Comparison of ENCODE assay signal across 18 cellular contexts in genomic region chr3:41276191-41276590, GRCh38.
DNase-seq lines count a peak whose midpoint lies in the region; ATAC-seq, FAIRE-seq and TF ChIP-seq lines count a peak whose summit lies in the region.
"Had no signal": no experiment of that assay in that cellular context is flagged by ENCODE, and none has a peak within 500 bp of the region (broad histone marks: within the 10 kb centered on the region; RNA-seq: fewer than 3 reads in every experiment).

No MANE protein-coding gene starts in this region.

- no peak for TF ChIP-seq CTCF in HepG2 (CRISPR knock-in tag; IDR thresholded peaks at IDR 0.05)
- TF ChIP-seq CTCF in right lobe of liver (IDR thresholded peaks at IDR 0.05), result no peak
- TF ChIP-seq CTCF in fibroblast of villous mesenchyme (IDR thresholded peaks at IDR 0.05; ENCODE audit: insufficient read depth, low read depth, low read length), result no peak
- TF ChIP-seq CTCF in testis (IDR thresholded peaks at IDR 0.05), result no peak

- WGBS in HepG2 (ENCODE audit: low lambda C conversion rate), result 76% methylated on average over 4 of the region's 4 CpGs
- WGBS in right lobe of liver (ENCODE audit: insufficient coverage, low coverage, low lambda C conversion rate, missing lambda C conversion rate), result 50% methylated on average over 4 of the region's 4 CpGs
- WGBS in GM23248 (ENCODE audit: low coverage in 1 of 2, low lambda C conversion rate in 2 of 2, missing lambda C conversion rate in 2 of 2), 2 experiments, result 52 to 56% methylated on average over 4 of the region's 4 CpGs
- 83 to 86% methylated on average over 4 of the region's 4 CpGs for WGBS in testis, 2 donors

- TF ChIP-seq RAD21 in HepG2 (CRISPR knock-in tag; IDR thresholded peaks at IDR 0.05), result no peak

- TF ChIP-seq POLR2A in HepG2 (IDR thresholded peaks at IDR 0.05; ENCODE audit: insufficient read depth in 1 of 2, low read depth in 2 of 2, low read length in 2 of 2) (no peak), right lobe of liver (IDR thresholded peaks at IDR 0.05) (no peak), testis (IDR thresholded peaks at IDR 0.05) (no peak)

- CTCF ChIA-PET in HepG2 (lab: Yijun Ruan, JAX; ENCODE audit: low intra/inter-chr PET ratio, low total read pairs), result no interaction called here

- no peaks in the 10 kb centered on the region for H3K27me3 ChIP-seq in HepG2 (ENCODE audit: control insufficient read depth in 1 of 2, insufficient read depth in 2 of 2, low read length in 2 of 2)
- no peaks in the 10 kb centered on the region for H3K27me3 ChIP-seq in right lobe of liver
- H3K27me3 ChIP-seq in GM23248 (replicated peaks; ENCODE audit: insufficient read depth), result no peaks in the 10 kb centered on the region
- no peaks in the 10 kb centered on the region for H3K27me3 ChIP-seq in testis
- H3K27me3 ChIP-seq: BE2C had no signal

- H3K4me3 ChIP-seq in HepG2 (replicated peaks in 1 of 3; ENCODE audit: insufficient read depth in 1 of 3, low read depth in 2 of 3, low read length in 3 of 3), result peak overlapping the region; percentile 34 to 59 (median 40)
- no peak overlapping the region for H3K4me3 ChIP-seq in right lobe of liver
- no peak overlapping the region for H3K4me3 ChIP-seq in GM23248
- H3K4me3 ChIP-seq in fibroblast of villous mesenchyme (ENCODE audit: low read depth, low read length), result no peak overlapping the region
- no peak overlapping the region for H3K4me3 ChIP-seq in testis
- H3K4me3 ChIP-seq: GM12878, HAP-1 had no signal

- ATAC-seq in HepG2 (no peak), right lobe of liver (no peak)
- ATAC-seq: GM12878 had no signal

- H3K4me2 ChIP-seq in HepG2 (ENCODE audit: low read depth, low read length) (peak overlapping the region; percentile 63), GM23248 (ENCODE audit: unreplicated experiment) (no peak overlapping the region)

- in situ Hi-C loops in HepG2 (cut with HindIII; ENCODE audit: extremely low pct_ligation_motif_present, low pct_unique_long_range_greater_than_20kb) (no loop called here), GM23248 (cut with MboI) (no loop called here)

- FAIRE-seq in HepG2 (lab: Jason Lieb, UNC), result no peak
- FAIRE-seq: GM12878 had no signal

- H2AFZ ChIP-seq in HepG2 (ENCODE audit: low read length) (no peak overlapping the region), GM23248 (no peak overlapping the region)

- H3K27ac ChIP-seq in HepG2 (ENCODE audit: extremely low read length, insufficient read depth, low read length), result peak overlapping the region; percentile 81
- no peak overlapping the region for H3K27ac ChIP-seq in right lobe of liver
- H3K27ac ChIP-seq in GM23248, result no peak overlapping the region
- H3K27ac ChIP-seq in testis, result no peak overlapping the region
- H3K27ac ChIP-seq: HL-60 had no signal

- no peaks in the 10 kb centered on the region for H3K9me2 ChIP-seq in GM23248 (ENCODE audit: insufficient read depth)

- H4K20me1 ChIP-seq in HepG2 (ENCODE audit: insufficient read depth, low read length), result no peaks in the 10 kb centered on the region
- no peaks in the 10 kb centered on the region for H4K20me1 ChIP-seq in GM23248 (ENCODE audit: insufficient read depth)

- DNase-seq in HepG2 (ENCODE audit: low spot score) (no peak), right lobe of liver (no peak), GM23248 (peak; percentile 14), fibroblast of villous mesenchyme (ENCODE audit: low read depth) (peak; percentile 5), NCI-H526 treated with DMSO at 0.1 percent for 48 hours (lab: John Stamatoyannopoulos, UW) (no peak), NCI-H748 (lab: John Stamatoyannopoulos, UW; ENCODE audit: unreplicated experiment) (no peak), testis (no peak)
- DNase-seq: 8988T; BE2C; C1 segment of cervical spinal cord; Calu3; CD4-positive, alpha-beta T cell; DMS79 treated with DMSO at 0.1 percent for 48 hours; EL; KBM-7 had no signal

- H3K79me2 ChIP-seq in HepG2 (ENCODE audit: insufficient read depth, low read length), result peaks cover 24% of the 10 kb centered on the region
- no peaks in the 10 kb centered on the region for H3K79me2 ChIP-seq in GM23248 (ENCODE audit: insufficient read depth)

- H3K4me1 ChIP-seq in HepG2 (ENCODE audit: insufficient read depth, low read length) (peaks cover 61% of the 10 kb centered on the region), right lobe of liver (no peaks in the 10 kb centered on the region), GM23248 (ENCODE audit: insufficient read depth) (peaks cover 15% of the 10 kb centered on the region), testis (no peaks in the 10 kb centered on the region)
- H3K4me1 ChIP-seq: BE2C had no signal

- H3K9me3 ChIP-seq in HepG2 (ENCODE audit: low read length) (no peaks in the 10 kb centered on the region), right lobe of liver (no peaks in the 10 kb centered on the region), GM23248 (ENCODE audit: low read depth) (no peaks in the 10 kb centered on the region), testis (no peaks in the 10 kb centered on the region)
- H3K9me3 ChIP-seq: BE2C, HAP-1 had no signal

- H3K36me3 ChIP-seq in HepG2 (replicated peaks in 1 of 2; ENCODE audit: control insufficient read depth in 1 of 2, insufficient read depth in 2 of 2, low read length in 2 of 2), result no peaks in the 10 kb centered on the region; a peak in 1 of 5 replicates
- H3K36me3 ChIP-seq in right lobe of liver, result no peaks in the 10 kb centered on the region
- H3K36me3 ChIP-seq in GM23248 (ENCODE audit: low read depth), result no peaks in the 10 kb centered on the region
- H3K36me3 ChIP-seq in testis (ENCODE audit: low read depth, missing control alignments), result no peaks in the 10 kb centered on the region
- H3K36me3 ChIP-seq: BE2C, HAP-1 had no signal

- peaks cover 15% of the 10 kb centered on the region; the same call in 1 of the 2 replicates for H3F3A ChIP-seq in GM23248 (ENCODE audit: insufficient read depth)

- peak overlapping the region; percentile 49 for H3K9ac ChIP-seq in HepG2 (ENCODE audit: insufficient read depth, low read depth, low read length)
- no peak overlapping the region for H3K9ac ChIP-seq in GM23248

- TF ChIP-seq EP300 in HepG2 (IDR thresholded peaks at IDR 0.05; ENCODE audit: low read depth in 2 of 2, low read length in 2 of 2) (no peak), HepG2 (CRISPR knock-in tag; IDR thresholded peaks at IDR 0.05; ENCODE audit: borderline replicate concordance) (no peak)

- POLR2A ChIA-PET in HepG2 (lab: Yijun Ruan, JAX), result interaction anchor here (1.0 to 4.0 kb wide), 4 partner anchors 11 to 76 kb away, joined by 3 to 20 read pairs (median 3); partner anchors contain the start of gene CTNNB1

- intact Hi-C loops in HepG2 (cut with micrococcal nuclease; ENCODE audit: unreplicated experiment) (loop anchor here (5.0 kb wide), 1 partner anchor 74 kb away; no protein-coding TSS in a partner anchor), right lobe of liver (cut with DNase I) (no loop called here), testis (cut with DNase I; ENCODE audit: low total_unique reads) (no loop called here)

- BruUV-seq in HepG2 (replicated peaks; lab: Mats Ljungman, UMichigan), result no TSS peak

TF ChIP-seq in HepG2, 621 proteins besides CTCF, POLR2A, EP300 and RAD21:
- TF ChIP-seq STAT6 (CRISPR knock-in tag; IDR thresholded peaks at IDR 0.05; ENCODE audit: borderline replicate concordance), result no peak
- TF ChIP-seq JUN (CRISPR knock-in tag; IDR thresholded peaks at IDR 0.05), result no peak
- TF ChIP-seq, protein P1, sequence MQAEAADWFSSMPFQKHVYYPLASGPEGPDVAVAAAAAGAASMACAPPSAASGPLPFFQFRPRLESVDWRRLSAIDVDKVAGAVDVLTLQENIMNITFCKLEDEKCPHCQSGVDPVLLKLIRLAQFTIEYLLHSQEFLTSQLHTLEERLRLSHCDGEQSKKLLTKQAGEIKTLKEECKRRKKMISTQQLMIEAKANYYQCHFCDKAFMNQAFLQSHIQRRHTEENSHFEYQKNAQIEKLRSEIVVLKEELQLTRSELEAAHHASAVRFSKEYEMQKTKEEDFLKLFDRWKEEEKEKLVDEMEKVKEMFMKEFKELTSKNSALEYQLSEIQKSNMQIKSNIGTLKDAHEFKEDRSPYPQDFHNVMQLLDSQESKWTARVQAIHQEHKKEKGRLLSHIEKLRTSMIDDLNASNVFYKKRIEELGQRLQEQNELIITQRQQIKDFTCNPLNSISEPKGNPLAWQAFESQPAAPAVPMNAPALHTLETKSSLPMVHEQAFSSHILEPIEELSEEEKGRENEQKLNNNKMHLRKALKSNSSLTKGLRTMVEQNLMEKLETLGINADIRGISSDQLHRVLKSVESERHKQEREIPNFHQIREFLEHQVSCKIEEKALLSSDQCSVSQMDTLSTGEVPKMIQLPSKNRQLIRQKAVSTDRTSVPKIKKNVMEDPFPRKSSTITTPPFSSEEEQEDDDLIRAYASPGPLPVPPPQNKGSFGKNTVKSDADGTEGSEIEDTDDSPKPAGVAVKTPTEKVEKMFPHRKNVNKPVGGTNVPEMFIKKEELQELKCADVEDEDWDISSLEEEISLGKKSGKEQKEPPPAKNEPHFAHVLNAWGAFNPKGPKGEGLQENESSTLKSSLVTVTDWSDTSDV (CRISPR knock-in tag; IDR thresholded peaks at IDR 0.05), result no peak
- TF ChIP-seq ZNF205 (CRISPR knock-in tag; IDR thresholded peaks at IDR 0.05), result no peak
- TF ChIP-seq KDM1A (CRISPR knock-in tag; IDR thresholded peaks at IDR 0.05), result no peak
- TF ChIP-seq TBX2 (CRISPR knock-in tag; IDR thresholded peaks at IDR 0.05; ENCODE audit: borderline replicate concordance), result no peak
- TF ChIP-seq ZNF788 (CRISPR knock-in tag; IDR thresholded peaks at IDR 0.05; ENCODE audit: borderline replicate concordance), result no peak

Comparison
In these comparisons a context has a peak if more than half of its experiments do, and no peak if none do; other contexts are left out.
1. H3K4me3 ChIP-seq: peak in HepG2 (3 of 3); none in right lobe of liver (0 of 3), GM23248 (single experiment), fibroblast of villous mesenchyme (single experiment) and testis (0 of 2).
2. DNase-seq: peak in GM23248 (single experiment) and fibroblast of villous mesenchyme (single experiment); none in HepG2 (single experiment), right lobe of liver (0 of 3), NCI-H526 treated with DMSO at 0.1 percent for 48 hours (single experiment), NCI-H748 (single experiment) and testis (single experiment).